27 cellular contexts compared by ENCODE assay signal in genomic region chr14:90569201-90569600, GRCh38.
DNase-seq lines count a peak whose midpoint lies in the region; ATAC-seq and TF ChIP-seq lines count a peak whose summit lies in the region.
"Had no signal": no experiment of that assay in that cellular context is flagged by ENCODE, and none has a peak within 500 bp of the region (broad histone marks: within the 10 kb centered on the region; RNA-seq: fewer than 3 reads in every experiment).

No MANE protein-coding gene starts in this region.

- CTCF ChIA-PET in MCF 10A (lab: Yijun Ruan, JAX) (no interaction called here), Calu3 (lab: Charles Lee) (no interaction called here)

- no peak overlapping the region for H3K4me3 ChIP-seq in gastrocnemius medialis
- H3K4me3 ChIP-seq: HAP-1 had no signal

- H3K27me3 Mint-ChIP-seq in MCF 10A (ENCODE audit: insufficient read depth, unreplicated experiment) (no peaks in the 10 kb centered on the region), Calu3 (ENCODE audit: unreplicated experiment) (no peaks in the 10 kb centered on the region)
- H3K27me3 Mint-ChIP-seq: central memory CD8-positive, alpha-beta T cell; naive B cell; stimulated activated memory B cell treated with anti-CD40 and anti-IgM and Interleukin-4, amounts not matched to agents 10 μg/mL and 1 μg/mL and 100 μg/mL, for 72 hours; type B pancreatic cell had no signal

- ATAC-seq in foreskin keratinocyte (peak; percentile 63), gastrocnemius medialis (peak in 1 of 2 donors; percentile 64), HG03097 (IDR thresholded peaks at IDR 0.05; ENCODE audit: low FRiP score, unreplicated experiment) (no peak), HG03354 (IDR thresholded peaks at IDR 0.05; ENCODE audit: poor library complexity, severe bottlenecking, unreplicated experiment) (no peak)
- ATAC-seq: CD8-positive, alpha-beta T cell; WTC11 had no signal

- H3K4me1 ChIP-seq in foreskin keratinocyte: no peaks in the 10 kb centered on the region
- H3K4me1 ChIP-seq in gastrocnemius medialis: peaks cover 25% of the 10 kb centered on the region in 2 donors
- H3K4me1 ChIP-seq: HAP-1 had no signal

- POLR2A ChIA-PET in MCF 10A (lab: Yijun Ruan, JAX): no interaction called here

- TF ChIP-seq POLR2A in gastrocnemius medialis (IDR thresholded peaks at IDR 0.05): no peak

- BruUV-seq in MCF 10A (replicated peaks; lab: Mats Ljungman, UMichigan) (no TSS peak), Calu3 (replicated peaks; lab: Mats Ljungman, UMichigan) (no TSS peak)

- TF ChIP-seq CTCF in MCF 10A (IDR thresholded peaks at IDR 0.05; ENCODE audit: unreplicated experiment): no peak
- no peak for TF ChIP-seq CTCF in foreskin keratinocyte (conservative IDR thresholded peaks at IDR 0.05)
- no peak for TF ChIP-seq CTCF in gastrocnemius medialis (IDR thresholded peaks at IDR 0.05 in 4 of 5, conservative IDR thresholded peaks at IDR 0.05 in 1 of 5)
- no peak for TF ChIP-seq CTCF in Calu3 (IDR thresholded peaks at IDR 0.05; ENCODE audit: unreplicated experiment)

- H3K27me3 ChIP-seq in foreskin keratinocyte: no peaks in the 10 kb centered on the region
- no peaks in the 10 kb centered on the region for H3K27me3 ChIP-seq in gastrocnemius medialis

- H3K27ac ChIP-seq in foreskin keratinocyte: no peak overlapping the region
- peak overlapping the region in 3 of 4 donors; percentile 13 to 32 (median 28) for H3K27ac ChIP-seq in gastrocnemius medialis
- H3K27ac ChIP-seq: HL-60, RWPE1 had no signal

- H3K36me3 ChIP-seq in gastrocnemius medialis: no peaks in the 10 kb centered on the region
- H3K36me3 ChIP-seq: HAP-1 had no signal

- intact Hi-C loops in MCF 10A (cut with micrococcal nuclease): no loop called here
- intact Hi-C loops in gastrocnemius medialis (cut with DNase I; ENCODE audit: low total_unique reads): loop anchor here (5.0 kb wide), 1 partner anchor 267 kb away; no protein-coding TSS in a partner anchor
- intact Hi-C loops in Calu3 (cut with micrococcal nuclease; ENCODE audit: unreplicated experiment): no loop called here

- H3K4me3 Mint-ChIP-seq in MCF 10A (ENCODE audit: unreplicated experiment): no peak overlapping the region
- no peak overlapping the region for H3K4me3 Mint-ChIP-seq in Calu3 (ENCODE audit: low read depth, unreplicated experiment)
- H3K4me3 Mint-ChIP-seq: activated naive CD4-positive, alpha-beta T cell treated with anti-CD3 and anti-CD28 coated beads for 36 hours; CD8-positive, alpha-beta T cell; central memory CD8-positive, alpha-beta T cell; naive B cell; stimulated activated memory B cell treated with anti-CD40 and anti-IgM and Interleukin-4, amounts not matched to agents 10 μg/mL and 1 μg/mL and 100 μg/mL, for 72 hours; type B pancreatic cell; WTC11 had no signal

- DNase-seq in AG08395 (ENCODE audit: low spot score) (peak; percentile 13), MCF 10A (ENCODE audit: unreplicated experiment) (peak; percentile 11), foreskin keratinocyte (no peak), gastrocnemius medialis (no peak), NAMALWA (ENCODE audit: low spot score) (no peak), Calu3 (no peak)
- DNase-seq: activated CD4-positive, alpha-beta T cell treated with anti-CD3 and anti-CD28 coated beads, Interleukin-2, amount 50 U/mL, for 1 hour; activated naive CD4-positive, alpha-beta T cell treated with anti-CD3 and anti-CD28 coated beads for 36 hours; CD8-positive, alpha-beta T cell; DMS53; GF-D8; mesendoderm; naive B cell; NCI-H1092 treated with DMSO at 0.1 percent for 48 hours; NCI-H1930; NCI-H526 treated with DMSO at 0.1 percent for 48 hours; retina; T1000 had no signal

- no peaks in the 10 kb centered on the region for H3K4me1 Mint-ChIP-seq in MCF 10A (ENCODE audit: insufficient read depth, unreplicated experiment)
- H3K4me1 Mint-ChIP-seq in Calu3 (ENCODE audit: low read depth, unreplicated experiment): no peaks in the 10 kb centered on the region
- H3K4me1 Mint-ChIP-seq: central memory CD8-positive, alpha-beta T cell; naive B cell; stimulated activated memory B cell treated with anti-CD40 and anti-IgM and Interleukin-4, amounts not matched to agents 10 μg/mL and 1 μg/mL and 100 μg/mL, for 72 hours had no signal

- H3K9me3 Mint-ChIP-seq in MCF 10A (ENCODE audit: unreplicated experiment) (no peaks in the 10 kb centered on the region), Calu3 (ENCODE audit: low read depth, unreplicated experiment) (no peaks in the 10 kb centered on the region)
- H3K9me3 Mint-ChIP-seq: activated naive CD4-positive, alpha-beta T cell treated with anti-CD3 and anti-CD28 coated beads for 36 hours; CD8-positive, alpha-beta T cell; central memory CD8-positive, alpha-beta T cell; naive B cell; stimulated activated memory B cell treated with anti-CD40 and anti-IgM and Interleukin-4, amounts not matched to agents 10 μg/mL and 1 μg/mL and 100 μg/mL, for 72 hours; type B pancreatic cell; WTC11 had no signal

- no peaks in the 10 kb centered on the region for H3K36me3 Mint-ChIP-seq in MCF 10A (ENCODE audit: insufficient read depth, unreplicated experiment)
- H3K36me3 Mint-ChIP-seq in Calu3 (ENCODE audit: insufficient read depth, unreplicated experiment): no peaks in the 10 kb centered on the region
- H3K36me3 Mint-ChIP-seq: CD8-positive, alpha-beta T cell; naive B cell; stimulated activated memory B cell treated with anti-CD40 and anti-IgM and Interleukin-4, amounts not matched to agents 10 μg/mL and 1 μg/mL and 100 μg/mL, for 72 hours; WTC11 had no signal

- in situ Hi-C loops in gastrocnemius medialis (cut with MboI; ENCODE audit: low sequenced_read_pairs in 4 of 4): no loop called here

- no peak overlapping the region for H3K27ac Mint-ChIP-seq in MCF 10A (ENCODE audit: low read depth, unreplicated experiment)
- no peak overlapping the region for H3K27ac Mint-ChIP-seq in Calu3 (ENCODE audit: unreplicated experiment)
- H3K27ac Mint-ChIP-seq: activated naive CD4-positive, alpha-beta T cell treated with anti-CD3 and anti-CD28 coated beads for 36 hours; CD8-positive, alpha-beta T cell; stimulated activated memory B cell treated with anti-CD40 and anti-IgM and Interleukin-4, amounts not matched to agents 10 μg/mL and 1 μg/mL and 100 μg/mL, for 72 hours; type B pancreatic cell; WTC11 had no signal

- no peaks in the 10 kb centered on the region for H3K9me3 ChIP-seq in gastrocnemius medialis
- H3K9me3 ChIP-seq: HAP-1 had no signal

Comparison
In these comparisons a context has a peak if more than half of its experiments do, and no peak if none do; other contexts are left out.
1. DNase-seq: peak in AG08395 (single experiment) and MCF 10A (single experiment); none in foreskin keratinocyte (0 of 2), gastrocnemius medialis (0 of 2), NAMALWA (single experiment) and Calu3 (single experiment).